ENCODE assay signal across 11 cellular contexts in the genomic region with DNA sequence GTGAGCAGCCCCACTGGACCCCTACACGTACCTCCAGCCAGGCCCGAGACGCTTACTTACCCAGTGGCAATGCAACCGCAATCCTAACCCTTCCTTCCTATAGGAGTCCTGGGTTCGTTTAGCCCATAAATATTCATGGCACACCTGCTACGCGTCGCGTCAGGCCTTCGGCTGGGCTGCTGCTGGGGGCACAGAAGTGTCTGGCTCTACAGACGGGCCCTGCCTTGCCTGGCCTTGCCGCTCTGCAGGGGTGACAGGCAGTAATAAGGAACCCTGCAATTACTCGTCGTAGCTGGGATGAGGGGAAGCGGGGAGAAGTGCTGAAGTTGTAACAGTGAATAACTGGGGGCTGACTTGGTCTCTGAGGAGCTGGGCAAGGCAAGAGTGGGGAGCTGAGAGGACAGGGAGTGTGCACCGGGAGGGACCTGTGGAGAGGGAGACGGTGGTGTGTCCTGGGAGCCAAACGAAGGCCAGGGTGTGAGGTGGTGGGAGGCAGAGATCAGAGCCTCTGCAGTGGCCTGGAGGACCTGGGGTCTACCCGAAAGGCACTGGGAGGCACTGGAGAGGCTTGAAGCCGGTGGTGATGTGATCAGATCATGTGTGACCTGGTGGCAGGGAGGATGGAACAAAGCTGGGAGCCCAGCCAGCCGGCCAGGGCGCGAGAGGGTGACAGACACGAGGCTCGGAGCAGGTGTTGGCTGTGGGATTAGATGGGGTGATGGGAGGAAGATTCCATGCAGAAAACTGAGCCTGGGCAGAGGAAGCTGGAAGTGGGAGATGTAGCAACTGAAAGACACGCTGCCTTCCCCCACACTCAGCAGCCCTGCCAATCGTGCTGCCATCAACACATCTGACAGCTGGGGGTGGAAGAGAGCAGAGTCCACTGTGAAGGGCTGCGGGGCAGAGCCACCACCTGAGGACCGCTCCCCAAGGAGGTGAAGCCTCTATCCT. TPM values are rescaled to one million over a fixed set of nuclear protein-coding genes. Genes with fewer than 3 reads are reported as not detected.
A peak's percentile ranks its signal among the peaks of the same experiment; 100 is the strongest.
DNase-seq lines count a peak whose midpoint lies in the region; ATAC-seq and TF ChIP-seq lines count a peak whose summit lies in the region.
"Had no signal": no experiment of that assay in that cellular context is flagged by ENCODE, and none has a peak within 500 bp of the region (broad histone marks: within the 10 kb centered on the region; RNA-seq: fewer than 3 reads in every experiment).

No MANE protein-coding gene starts in this region.

- H3K27me3 Mint-ChIP-seq in T-helper 17 cell: peaks cover 5% of the 10 kb centered on the region
- H3K27me3 Mint-ChIP-seq: activated CD4-positive, alpha-beta T cell treated with anti-CD3 and anti-CD28 coated beads for 36 hours had no signal

- ATAC-seq in T-helper 17 cell (no peak), left colon (peak; percentile 73), HG03457 (IDR thresholded peaks at IDR 0.05; ENCODE audit: unreplicated experiment) (no peak)
- ATAC-seq: activated CD4-positive, alpha-beta T cell treated with anti-CD3 and anti-CD28 coated beads for 36 hours had no signal

- DNase-seq in cardiac septum (ENCODE audit: low spot score) (peak; percentile 55), right atrium auricular region (ENCODE audit: low spot score) (no peak), T-helper 17 cell (no peak), left colon (peak in 1 of 2 donors; percentile 33), HPDE6-E6E7 (ENCODE audit: extremely low spot score) (no peak), CD1c-positive myeloid dendritic cell (ENCODE audit: extremely low spot score) (no peak)
- DNase-seq: activated CD4-positive, alpha-beta T cell treated with anti-CD3 and anti-CD28 coated beads for 36 hours had no signal

- 82% methylated on average over 29 of the region's 29 CpGs for WGBS in thymus

- H3K9me3 ChIP-seq in right atrium auricular region (no peaks in the 10 kb centered on the region), T-helper 17 cell (ENCODE audit: control insufficient read depth, low read length, poor library complexity, severe bottlenecking) (no peaks in the 10 kb centered on the region), thymus (ENCODE audit: control insufficient read depth) (no peaks in the 10 kb centered on the region)

- peaks cover 3% of the 10 kb centered on the region for H3K36me3 Mint-ChIP-seq in T-helper 17 cell (ENCODE audit: low read depth)

- no peaks in the 10 kb centered on the region for H3K4me1 Mint-ChIP-seq in T-helper 17 cell
- H3K4me1 Mint-ChIP-seq: activated CD4-positive, alpha-beta T cell treated with anti-CD3 and anti-CD28 coated beads for 36 hours had no signal

- H3K4me1 ChIP-seq in right atrium auricular region (peaks cover 0 to 7% of the 10 kb centered on the region in 2 donors), thymus (ENCODE audit: control insufficient read depth, insufficient read depth, low read length) (no peaks in the 10 kb centered on the region)

- H3K27ac Mint-ChIP-seq in T-helper 17 cell: peak overlapping the region; percentile 59
- H3K27ac Mint-ChIP-seq: activated CD4-positive, alpha-beta T cell treated with anti-CD3 and anti-CD28 coated beads for 36 hours had no signal

- peak overlapping the region; percentile 41 for H3K4me3 Mint-ChIP-seq in T-helper 17 cell
- H3K4me3 Mint-ChIP-seq: activated CD4-positive, alpha-beta T cell treated with anti-CD3 and anti-CD28 coated beads for 36 hours had no signal

- H3K27ac ChIP-seq in right atrium auricular region (no peak overlapping the region), thymus (ENCODE audit: low read depth) (peak overlapping the region; percentile 48)
- H3K27ac ChIP-seq: C4-2B, skin epidermis had no signal

- no peak for TF ChIP-seq CTCF in right atrium auricular region (IDR thresholded peaks at IDR 0.05)

- H3K36me3 ChIP-seq in right atrium auricular region: no peaks in the 10 kb centered on the region
- no peaks in the 10 kb centered on the region for H3K36me3 ChIP-seq in thymus (ENCODE audit: control insufficient read depth, insufficient read depth)

- intact Hi-C loops in cardiac septum (cut with DNase I): no loop called here
- intact Hi-C loops in left colon (cut with DNase I, micrococcal nuclease): loop anchor here in 1 of 2 donors (10.0 kb wide), 1 partner anchor 170 kb away; no protein-coding TSS in a partner anchor

- H3K4me3 ChIP-seq in right atrium auricular region: no peak overlapping the region
- no peak overlapping the region for H3K4me3 ChIP-seq in thymus (ENCODE audit: low read length)
- H3K4me3 ChIP-seq: skin epidermis had no signal

- H3K27me3 ChIP-seq in right atrium auricular region: no peaks in the 10 kb centered on the region
- no peaks in the 10 kb centered on the region for H3K27me3 ChIP-seq in thymus (ENCODE audit: control insufficient read depth, insufficient read depth)

RNA-seq across cellular contexts. Expression of a gene that starts 36.4 kb away (rescaled TPM):
- 8.8 TPM for total RNA-seq in cardiac septum
- total RNA-seq in right atrium auricular region: 10 to 100 TPM in 1 of 2 donors, 1 to 10 TPM in 1; 4.4 to 10.4 TPM
- 10 to 100 TPM; 11.9 to 15.6 TPM for total RNA-seq in T-helper 17 cell
- total RNA-seq in left colon: 10 to 100 TPM in 1 of 2 donors, 1 to 10 TPM in 1; 9.9 to 13.8 TPM
- polyA plus RNA-seq in thymus: 24.9 TPM
